Comparison of ENCODE assay signal across 20 cellular contexts in the genomic region with DNA sequence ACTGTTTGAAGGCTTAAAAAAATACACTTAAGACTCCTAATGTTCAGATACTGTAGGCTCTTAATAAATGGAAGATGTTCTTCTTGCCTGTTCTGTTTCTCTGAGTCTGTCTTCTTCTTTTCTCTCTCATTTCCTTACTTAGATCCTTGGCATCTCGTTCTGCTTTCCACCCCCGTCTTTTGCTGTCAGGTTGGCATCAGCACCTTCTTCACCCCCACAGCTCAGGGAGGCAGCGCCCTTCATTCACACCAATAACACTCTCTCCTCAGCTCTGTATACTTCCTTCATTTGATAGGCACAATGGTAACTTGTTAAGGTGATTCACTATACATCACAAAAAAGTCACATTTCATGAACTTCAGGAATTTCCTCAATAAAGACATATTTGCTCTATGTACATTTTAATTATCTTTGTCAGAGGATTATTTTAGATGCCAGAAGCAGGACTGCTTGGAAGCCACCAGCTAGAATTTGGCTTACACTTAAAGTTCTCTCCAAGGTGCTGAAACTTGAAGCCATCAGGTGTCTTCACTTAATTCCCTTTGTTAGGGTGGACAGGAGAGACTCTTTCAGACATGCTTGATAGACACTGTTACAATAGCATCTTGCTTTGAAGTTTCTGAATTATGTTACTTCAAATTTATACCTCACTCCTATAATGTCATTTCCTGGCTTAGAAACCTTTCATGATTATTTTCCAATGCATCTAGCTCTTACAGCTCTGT.
DNase-seq lines count a peak whose midpoint lies in the region; ATAC-seq, FAIRE-seq and TF ChIP-seq lines count a peak whose summit lies in the region.
"Had no signal": no experiment of that assay in that cellular context is flagged by ENCODE, and none has a peak within 500 bp of the region (broad histone marks: within the 10 kb centered on the region; RNA-seq: fewer than 3 reads in every experiment).

No MANE protein-coding gene starts in this region.

- no peak for DNase-seq in HepG2 (ENCODE audit: low spot score)
- no peak for DNase-seq in right lobe of liver
- no peak for DNase-seq in K562 (ENCODE audit: extremely low read depth in 1 of 4, low spot score in 3 of 4)
- DNase-seq in amniotic stem cell (lab: John Stamatoyannopoulos, UW), result no peak
- no peak for DNase-seq in activated CD4-positive, alpha-beta memory T cell treated with anti-CD3 and anti-CD28 coated beads for 36 hours
- DNase-seq: Caco-2; CD4-positive, alpha-beta T cell; DMS153; GDM1; KG1; NCI-H1105; NCI-H1694; NCI-H2081 treated with DMSO at 0.1 percent for 48 hours; NCI-H446 treated with DMSO at 0.1 percent for 48 hours; NCI-H69; Peyer's patch had no signal

- no peaks in the 10 kb centered on the region for H3K9me3 Mint-ChIP-seq in activated CD4-positive, alpha-beta memory T cell treated with anti-CD3 and anti-CD28 coated beads for 36 hours
- H3K9me3 Mint-ChIP-seq: CD4-positive, alpha-beta T cell had no signal

- no peaks in the 10 kb centered on the region for H3K9me3 ChIP-seq in HepG2 (ENCODE audit: low read length)
- no peaks in the 10 kb centered on the region for H3K9me3 ChIP-seq in right lobe of liver
- no peaks in the 10 kb centered on the region for H3K9me3 ChIP-seq in K562 (replicated peaks; ENCODE audit: control insufficient read depth, insufficient read depth, low read depth, low read length)
- no peaks in the 10 kb centered on the region for H3K9me3 ChIP-seq in liver (ENCODE audit: control insufficient read depth in 4 of 4, low read length in 3 of 4)
- H3K9me3 ChIP-seq: Caco-2, HAP-1, Peyer's patch had no signal

- CTCF ChIA-PET in HepG2 (lab: Yijun Ruan, JAX; ENCODE audit: low intra/inter-chr PET ratio, low total read pairs), result no interaction called here
- CTCF ChIA-PET in K562 (lab: Yijun Ruan, JAX; ENCODE audit: low intra/inter-chr PET ratio), result no interaction called here
- CTCF ChIA-PET in activated CD4-positive, alpha-beta memory T cell treated with anti-CD3 and anti-CD28 coated beads for 36 hours (lab: Charles Lee), result no interaction called here

- no peaks in the 10 kb centered on the region for H3K36me3 ChIP-seq in HepG2 (replicated peaks in 1 of 2; ENCODE audit: control insufficient read depth in 1 of 2, insufficient read depth in 2 of 2, low read length in 2 of 2)
- H3K36me3 ChIP-seq in right lobe of liver, result no peaks in the 10 kb centered on the region
- H3K36me3 ChIP-seq in K562 (ENCODE audit: control insufficient read depth, insufficient read depth, low read length), result no peaks in the 10 kb centered on the region
- no peaks in the 10 kb centered on the region for H3K36me3 ChIP-seq in liver (ENCODE audit: control insufficient read depth in 4 of 4, insufficient read depth in 3 of 4, low read depth in 1 of 4, low read length in 3 of 4)
- H3K36me3 ChIP-seq: HAP-1, Peyer's patch had no signal

- TF ChIP-seq EP300 in HepG2 (IDR thresholded peaks at IDR 0.05; ENCODE audit: low read depth in 2 of 2, low read length in 2 of 2), result no peak
- no peak for TF ChIP-seq EP300 in HepG2 (CRISPR knock-in tag; IDR thresholded peaks at IDR 0.05; ENCODE audit: borderline replicate concordance)
- no peak for TF ChIP-seq EP300 in K562 (IDR thresholded peaks at IDR 0.05; ENCODE audit: low read length)

- H3K79me2 ChIP-seq in HepG2 (ENCODE audit: insufficient read depth, low read length) (no peaks in the 10 kb centered on the region), K562 (ENCODE audit: control insufficient read depth, insufficient read depth, low read length) (no peaks in the 10 kb centered on the region)

- TF ChIP-seq CTCF in HepG2 (CRISPR knock-in tag; IDR thresholded peaks at IDR 0.05) (no peak), right lobe of liver (IDR thresholded peaks at IDR 0.05) (no peak), K562 (IDR thresholded peaks at IDR 0.05 in 2 of 3, conservative IDR thresholded peaks at IDR 0.05 in 1 of 3; ENCODE audit: insufficient read depth in 2 of 3, low read depth in 1 of 3, low read length in 3 of 3) (no peak), liver (IDR thresholded peaks at IDR 0.05; ENCODE audit: low read depth, low read length, missing input control) (no peak)

- H3K27ac Mint-ChIP-seq in activated CD4-positive, alpha-beta memory T cell treated with anti-CD3 and anti-CD28 coated beads for 36 hours, result no peak overlapping the region
- H3K27ac Mint-ChIP-seq: CD4-positive, alpha-beta T cell had no signal

- BruUV-seq in HepG2 (replicated peaks; lab: Mats Ljungman, UMichigan) (no TSS peak), K562 (replicated peaks; lab: Mats Ljungman, UMichigan) (no TSS peak)

- ATAC-seq in HepG2, result no peak
- ATAC-seq in right lobe of liver, result no peak
- no peak for ATAC-seq in K562
- ATAC-seq in HG03571 (IDR thresholded peaks at IDR 0.05; ENCODE audit: unreplicated experiment), result no peak
- ATAC-seq: Right ventricle myocardium inferior had no signal

- H2AFZ ChIP-seq in HepG2 (ENCODE audit: low read length), result no peak overlapping the region
- no peak overlapping the region for H2AFZ ChIP-seq in K562 (ENCODE audit: low read depth, low read length)

- intact Hi-C loops in HepG2 (cut with micrococcal nuclease; ENCODE audit: unreplicated experiment), result no loop called here
- intact Hi-C loops in right lobe of liver (cut with DNase I), result no loop called here
- intact Hi-C loops in K562 (cut with micrococcal nuclease), result no loop called here
- intact Hi-C loops in activated CD4-positive, alpha-beta memory T cell treated with anti-CD3 and anti-CD28 coated beads for 36 hours (cut with micrococcal nuclease), result no loop called here

- no peaks in the 10 kb centered on the region for H3K9me1 ChIP-seq in K562 (ENCODE audit: control insufficient read depth, insufficient read depth, low read length)

- no peaks in the 10 kb centered on the region for H3K27me3 ChIP-seq in HepG2 (ENCODE audit: control insufficient read depth in 1 of 2, insufficient read depth in 2 of 2, low read length in 2 of 2)
- H3K27me3 ChIP-seq in right lobe of liver, result no peaks in the 10 kb centered on the region
- no peaks in the 10 kb centered on the region for H3K27me3 ChIP-seq in K562 (ENCODE audit: control insufficient read depth in 2 of 2, insufficient read depth in 2 of 2, low read length in 2 of 2)
- H3K27me3 ChIP-seq in liver (ENCODE audit: control insufficient read depth in 4 of 4, insufficient read depth in 4 of 4, low read length in 3 of 4), result peaks cover 0 to 4% (median under 1%) of the 10 kb centered on the region in 4 donors
- H3K27me3 ChIP-seq: Peyer's patch had no signal

- no peak overlapping the region for H3K9ac ChIP-seq in HepG2 (ENCODE audit: insufficient read depth, low read depth, low read length)
- H3K9ac ChIP-seq in K562 (ENCODE audit: insufficient read depth in 1 of 2, low read depth in 2 of 2, low read length in 2 of 2), result no peak overlapping the region
- H3K9ac ChIP-seq in liver (ENCODE audit: low read depth in 1 of 2, low read length in 2 of 2), result no peak overlapping the region

- H3K4me2 ChIP-seq in HepG2 (ENCODE audit: low read depth, low read length) (no peak overlapping the region), K562 (ENCODE audit: insufficient read depth, low read length) (no peak overlapping the region)

- H3K4me3 ChIP-seq in HepG2 (replicated peaks in 1 of 3; ENCODE audit: insufficient read depth in 1 of 3, low read depth in 2 of 3, low read length in 3 of 3), result no peak overlapping the region
- H3K4me3 ChIP-seq in right lobe of liver, result no peak overlapping the region
- H3K4me3 ChIP-seq in K562, result no peak overlapping the region
- H3K4me3 ChIP-seq in liver (ENCODE audit: low read depth in 1 of 3, low read length in 3 of 3), result no peak overlapping the region
- H3K4me3 ChIP-seq: HAP-1, Peyer's patch had no signal

- FAIRE-seq in HepG2 (lab: Jason Lieb, UNC) (no peak), K562 (lab: Jason Lieb, UNC) (no peak)

- under 1% methylated on average over 3 of the region's 3 CpGs for WGBS in HepG2 (ENCODE audit: low lambda C conversion rate)
- WGBS in right lobe of liver (ENCODE audit: insufficient coverage, low coverage, low lambda C conversion rate, missing lambda C conversion rate), result 31% methylated on average over 3 of the region's 3 CpGs
- 0% methylated on average over 3 of the region's 3 CpGs for WGBS in K562 (ENCODE audit: insufficient coverage, low coverage, missing lambda C conversion rate)
- WGBS in liver, result 44% methylated on average over 3 of the region's 3 CpGs

- TF ChIP-seq POLR2A in HepG2 (IDR thresholded peaks at IDR 0.05; ENCODE audit: insufficient read depth in 1 of 2, low read depth in 2 of 2, low read length in 2 of 2) (no peak), right lobe of liver (IDR thresholded peaks at IDR 0.05) (no peak), K562 (conservative IDR thresholded peaks at IDR 0.05) (no peak)

- H3K4me1 Mint-ChIP-seq in activated CD4-positive, alpha-beta memory T cell treated with anti-CD3 and anti-CD28 coated beads for 36 hours (ENCODE audit: low read depth), result no peaks in the 10 kb centered on the region

- peaks cover 7% of the 10 kb centered on the region for H3K27me3 Mint-ChIP-seq in activated CD4-positive, alpha-beta memory T cell treated with anti-CD3 and anti-CD28 coated beads for 36 hours

- no peak overlapping the region for H3K27ac ChIP-seq in HepG2 (ENCODE audit: extremely low read length, insufficient read depth, low read length)
- no peak overlapping the region for H3K27ac ChIP-seq in right lobe of liver
- H3K27ac ChIP-seq in K562 (ENCODE audit: extremely low read depth, low read depth, low read length), result no peak overlapping the region
- no peak overlapping the region for H3K27ac ChIP-seq in liver (ENCODE audit: low read depth in 1 of 2, low read length in 2 of 2)
- H3K27ac ChIP-seq: Peyer's patch had no signal

- in situ Hi-C loops in HepG2 (cut with HindIII; ENCODE audit: extremely low pct_ligation_motif_present, low pct_unique_long_range_greater_than_20kb), result no loop called here
- in situ Hi-C loops in K562 (cut with MboI), result no loop called here

- TF ChIP-seq RAD21 in HepG2 (CRISPR knock-in tag; IDR thresholded peaks at IDR 0.05) (no peak), K562 (CRISPR knock-in tag; conservative IDR thresholded peaks at IDR 0.05 in 1 of 2, IDR thresholded peaks at IDR 0.05 in 1 of 2) (no peak), liver (IDR thresholded peaks at IDR 0.05) (no peak)

- no peaks in the 10 kb centered on the region for H3K4me1 ChIP-seq in HepG2 (ENCODE audit: insufficient read depth, low read length)
- no peaks in the 10 kb centered on the region for H3K4me1 ChIP-seq in right lobe of liver
- no peaks in the 10 kb centered on the region for H3K4me1 ChIP-seq in K562 (replicated peaks in 1 of 2; ENCODE audit: control insufficient read depth in 2 of 2, insufficient read depth in 2 of 2, low read length in 2 of 2)
- H3K4me1 ChIP-seq in liver (ENCODE audit: control insufficient read depth in 4 of 4, insufficient read depth in 4 of 4, low read length in 3 of 4), result no peaks in the 10 kb centered on the region
- H3K4me1 ChIP-seq: Caco-2, HAP-1, Peyer's patch had no signal

- POLR2A ChIA-PET in HepG2 (lab: Yijun Ruan, JAX), result no interaction called here
- POLR2A ChIA-PET in K562 (lab: Yijun Ruan, JAX), result interaction anchor here (1.0 kb wide), 1 partner anchor 16 kb away, joined by 3 read pairs; no protein-coding TSS in a partner anchor
- POLR2A ChIA-PET in activated CD4-positive, alpha-beta memory T cell treated with anti-CD3 and anti-CD28 coated beads for 36 hours (lab: Charles Lee), result no interaction called here

- H4K20me1 ChIP-seq in HepG2 (ENCODE audit: insufficient read depth, low read length), result no peaks in the 10 kb centered on the region
- no peaks in the 10 kb centered on the region for H4K20me1 ChIP-seq in K562 (replicated peaks; ENCODE audit: control insufficient read depth, insufficient read depth, low read length)

- H3K36me3 Mint-ChIP-seq in activated CD4-positive, alpha-beta memory T cell treated with anti-CD3 and anti-CD28 coated beads for 36 hours, result no peaks in the 10 kb centered on the region

- no peak overlapping the region for H3K4me3 Mint-ChIP-seq in activated CD4-positive, alpha-beta memory T cell treated with anti-CD3 and anti-CD28 coated beads for 36 hours
- H3K4me3 Mint-ChIP-seq: CD4-positive, alpha-beta T cell had no signal

Comparison
In these comparisons a context has a peak if more than half of its experiments do, and no peak if none do; other contexts are left out.
1. Of the 241 proteins assayed by ChIP-seq in both HepG2 and K562: peak only in HepG2: none; only in K562: EHMT2; in both: none; in neither: 239; mixed calls (peak in some experiments, not most) for 1.